8 cellular contexts compared by ENCODE assay signal in the genomic region with DNA sequence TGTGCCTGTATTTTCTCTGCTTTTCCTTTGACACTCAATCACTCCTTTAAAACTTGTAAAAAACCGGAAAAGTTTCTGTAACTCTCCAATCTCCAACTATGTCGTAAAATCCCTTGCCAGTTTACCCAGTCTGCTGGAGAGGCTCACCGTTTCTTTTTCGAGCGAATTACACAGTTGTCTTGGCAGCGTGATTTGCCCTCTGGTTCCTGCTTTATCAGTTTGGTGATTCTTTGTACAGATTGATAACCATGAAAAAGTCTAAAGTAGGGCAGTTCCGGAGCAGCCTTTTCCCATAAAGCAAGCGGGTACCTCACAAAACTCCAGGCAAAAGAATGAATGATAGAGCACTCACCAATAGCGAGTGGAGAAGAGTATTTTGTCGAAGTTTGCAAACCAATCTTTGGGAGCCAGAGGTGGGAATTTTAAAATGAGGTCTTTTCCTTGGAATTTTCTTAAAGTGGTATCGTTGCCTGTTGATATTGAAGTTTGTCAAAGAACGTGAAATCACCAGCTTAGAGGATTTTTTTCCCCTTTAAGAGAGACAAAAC. TPM values are rescaled to one million over a fixed set of nuclear protein-coding genes. Genes with fewer than 3 reads are reported as not detected.
DNase-seq lines count a peak whose midpoint lies in the region; ATAC-seq, FAIRE-seq and TF ChIP-seq lines count a peak whose summit lies in the region.

A gene with protein sequence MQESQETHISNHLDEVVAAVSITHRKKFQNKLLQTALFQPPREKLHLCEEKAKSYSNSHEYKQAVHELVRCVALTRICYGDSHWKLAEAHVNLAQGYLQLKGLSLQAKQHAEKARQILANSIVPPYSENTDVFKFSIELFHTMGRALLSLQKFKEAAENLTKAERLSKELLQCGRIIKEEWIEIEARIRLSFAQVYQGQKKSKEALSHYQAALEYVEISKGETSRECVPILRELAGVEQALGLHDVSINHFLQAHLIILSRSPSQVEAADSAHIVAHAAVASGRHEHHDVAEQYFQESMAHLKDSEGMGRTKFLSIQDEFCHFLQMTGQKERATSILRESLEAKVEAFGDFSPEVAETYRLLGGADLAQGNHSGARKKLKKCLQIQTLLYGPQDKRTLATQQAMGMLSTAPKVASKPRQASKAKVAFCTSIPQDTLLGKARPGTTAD (minus strand): TSS at position 312 of the 548 bp plus-strand sequence. CDS start 20,869 bp downstream, outside the sequence.

- TF ChIP-seq CTCF in keratinocyte (optimal IDR thresholded peaks at IDR 0.05 in 1 of 3, IDR thresholded peaks at IDR 0.05 in 1 of 3, conservative IDR thresholded peaks at IDR 0.05 in 1 of 3; ENCODE audit: extremely low read depth in 1 of 3, insufficient read depth in 2 of 3, low read length in 3 of 3) = no peak

- H3K4me3 ChIP-seq in keratinocyte (ENCODE audit: control insufficient read depth in 2 of 3, extremely low read depth in 1 of 3, insufficient read depth in 2 of 3, low read depth in 1 of 3, low read length in 3 of 3) (peak within 1 kb of the TSS; percentile 54 to 98 (median 95)), small intestine (ENCODE audit: low read depth in 1 of 2, low read length in 2 of 2) (peak within 1 kb of the TSS; percentile 22 to 83)

- no peaks in the 10 kb centered on the region for H3K9me1 ChIP-seq in keratinocyte (ENCODE audit: control insufficient read depth, extremely low read depth, insufficient read depth, low read length)

- H3K9ac ChIP-seq in keratinocyte (ENCODE audit: control insufficient read depth, extremely low read depth, insufficient read depth, low read length) = peak within 1 kb of the TSS; percentile 97

- WGBS in small intestine, 3 donors = 4 to 17% (median 11%) methylated on average over 12 of the region's 12 CpGs

- DNase-seq in Daoy (ENCODE audit: low read depth) (peak; percentile 74), MV-4-11 (lab: John Stamatoyannopoulos, UW) (peak; percentile 53), cerebellar cortex (ENCODE audit: low spot score) (peak; percentile 88), keratinocyte (ENCODE audit: low read depth, low spot score) (no peak), small intestine (peak; percentile 73), NCI-H1092 (lab: John Stamatoyannopoulos, UW) (no peak), NCI-H1417 (lab: John Stamatoyannopoulos, UW) (no peak)

- FAIRE-seq in keratinocyte (lab: Jason Lieb, UNC) (peak; percentile 91), small intestine (lab: Jason Lieb, UNC) (no peak)

- no peaks in the 10 kb centered on the region for H3K27me3 ChIP-seq in keratinocyte (ENCODE audit: control insufficient read depth, extremely low read depth, insufficient read depth, low read length)
- no peaks in the 10 kb centered on the region for H3K27me3 ChIP-seq in small intestine (ENCODE audit: control insufficient read depth in 2 of 2, insufficient read depth in 2 of 2, low read length in 2 of 2)

- peaks cover 27% of the 10 kb centered on the region for H3K79me2 ChIP-seq in keratinocyte (ENCODE audit: control insufficient read depth, insufficient read depth, low read length)

- dilution Hi-C loops in keratinocyte (cut with MboI; ENCODE audit: extremely low pct_ligation_motif_present, low sequenced_read_pairs) = no loop called here

- peak within 1 kb of the TSS; percentile 99 for H3K27ac ChIP-seq in keratinocyte (ENCODE audit: control insufficient read depth, insufficient read depth, low read length)
- peak within 1 kb of the TSS; percentile 82 to 90 for H3K27ac ChIP-seq in small intestine (ENCODE audit: low read depth in 1 of 2, low read length in 1 of 2)

- H3K4me2 ChIP-seq in keratinocyte (ENCODE audit: control insufficient read depth, extremely low read depth, insufficient read depth, low read depth, low read length) = peak within 1 kb of the TSS; percentile 88

- H3K9me3 ChIP-seq in keratinocyte (ENCODE audit: control insufficient read depth, low read depth, low read length) = no peaks in the 10 kb centered on the region
- no peaks in the 10 kb centered on the region for H3K9me3 ChIP-seq in small intestine (ENCODE audit: control insufficient read depth, low read depth)

- H2AFZ ChIP-seq in keratinocyte (ENCODE audit: control insufficient read depth, low read length) = peak within 1 kb of the TSS; percentile 97

- H3K4me1 ChIP-seq in keratinocyte (ENCODE audit: control insufficient read depth, extremely low read depth, insufficient read depth, low read length) (peaks cover 15% of the 10 kb centered on the region), small intestine (ENCODE audit: control insufficient read depth in 2 of 2, insufficient read depth in 1 of 2, low read depth in 1 of 2, low read length in 1 of 2) (peaks cover 0 to 10% of the 10 kb centered on the region in 2 donors)

- H4K20me1 ChIP-seq in keratinocyte (ENCODE audit: control insufficient read depth, extremely low read depth, insufficient read depth, low read length) = no peaks in the 10 kb centered on the region

- ATAC-seq in HG03521 (IDR thresholded peaks at IDR 0.05; ENCODE audit: unreplicated experiment) = no peak

- H3K36me3 ChIP-seq in keratinocyte (ENCODE audit: control insufficient read depth in 2 of 2, extremely low read depth in 1 of 2, insufficient read depth in 2 of 2, low read length in 2 of 2) (no peaks in the 10 kb centered on the region), small intestine (ENCODE audit: control insufficient read depth in 2 of 2, insufficient read depth in 2 of 2, low read length in 2 of 2) (no peaks in the 10 kb centered on the region)

RNA-seq across cellular contexts. Expression of the gene that starts here (rescaled TPM):
- total RNA-seq in Daoy (2014; rRNA removed; shearing (Covaris generic)) = 14.2 and 22.4 TPM in 2 replicates
- polyA plus RNA-seq in keratinocyte = 3.4 to 6.7 TPM (median 5.0 TPM) in 3 replicates
- polyA plus RNA-seq in keratinocyte (2011; ENCODE audit: low read depth) = 9.5 TPM
- 6.4 and 7.2 TPM in 2 replicates for polyA plus RNA-seq in keratinocyte (2011; cell fraction: cytosol; rRNA removed)
- polyA plus RNA-seq in keratinocyte (2011; cell fraction: nucleus; rRNA removed) = 10.9 and 12.8 TPM in 2 replicates
- 10.5 and 11.3 TPM in 2 replicates for polyA plus RNA-seq in keratinocyte (2012; ENCODE audit: low replicate concordance)
- 7.6 to 10.3 TPM (median 9.2 TPM) in 3 replicates for polyA minus RNA-seq in keratinocyte
- polyA minus RNA-seq in keratinocyte (2011; cell fraction: cytosol; rRNA and poly(A)+ RNA removed) = 6.3 TPM
- polyA minus RNA-seq in keratinocyte (2011; cell fraction: nucleus; rRNA and poly(A)+ RNA removed) = 7.5 and 18.8 TPM in 2 replicates
- polyA plus RNA-seq in small intestine = 1 to 10 TPM; 3.6 to 8.3 (median 4.3) TPM

Comparison
In these comparisons a context has a peak if more than half of its experiments do, and no peak if none do; other contexts are left out.
1. DNase-seq: peak in Daoy (single experiment), MV-4-11 (single experiment), cerebellar cortex (single experiment) and small intestine (single experiment); none in keratinocyte (single experiment), NCI-H1092 (single experiment) and NCI-H1417 (0 of 3).